ENCODE assay signal across 10 cellular contexts in the genomic region with DNA sequence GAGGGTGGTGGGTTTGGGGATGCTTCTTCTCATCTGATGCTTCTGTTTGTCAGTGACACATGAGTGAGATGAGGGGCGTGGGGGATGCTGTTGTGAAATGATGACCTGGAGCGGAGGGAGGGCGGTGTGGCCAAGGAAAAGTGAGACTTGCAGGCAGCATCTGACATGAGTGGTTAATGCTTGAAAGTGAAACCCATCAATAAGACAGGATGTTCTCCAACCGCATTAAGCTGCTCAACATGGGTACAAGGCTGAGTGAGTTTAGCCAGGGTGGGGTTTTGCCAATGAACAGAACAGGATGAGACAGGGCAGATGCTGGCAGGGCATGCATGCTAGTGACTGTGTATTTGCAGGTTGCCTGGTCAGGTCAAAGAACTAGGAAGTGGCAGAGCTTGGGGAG. TPM values are rescaled to one million over a fixed set of nuclear protein-coding genes. Genes with fewer than 3 reads are reported as not detected.
DNase-seq lines count a peak whose midpoint lies in the region; ATAC-seq lines count a peak whose summit lies in the region.
"Had no signal": no experiment of that assay in that cellular context is flagged by ENCODE, and none has a peak within 500 bp of the region (broad histone marks: within the 10 kb centered on the region; RNA-seq: fewer than 3 reads in every experiment).

No MANE protein-coding gene starts in this region.

- intact Hi-C loops in posterior vena cava (cut with DNase I) = loop anchor here in 1 of 2 donors (1.0 kb wide), 1 partner anchor 40 kb away; no protein-coding TSS in a partner anchor

- DNase-seq in activated CD8-positive, alpha-beta memory T cell treated with anti-CD3 and anti-CD28 coated beads, Interleukin-2, amount 50 U/mL, for 4 hours = peak; percentile 35
- DNase-seq in stimulated activated CD4-positive, alpha-beta T cell treated with anti-CD3 and anti-CD28 coated beads, Interleukin-12 subunit alpha, Interleukin-12 subunit beta, amount 100 ng/mL, for 24 hours (ENCODE audit: low read depth in 2 of 2) = peak; percentile 19 to 59
- no peak for DNase-seq in posterior vena cava (ENCODE audit: low spot score)
- no peak for DNase-seq in AG08395 (ENCODE audit: low spot score)
- DNase-seq in iPS-NIHi11 (ENCODE audit: low spot score) = no peak

- ATAC-seq in GM18870 (IDR thresholded peaks at IDR 0.05; ENCODE audit: unreplicated experiment) (peak; percentile 82), HG03342 (IDR thresholded peaks at IDR 0.05; ENCODE audit: unreplicated experiment) (peak; percentile 90), HG03469 (IDR thresholded peaks at IDR 0.05; ENCODE audit: unreplicated experiment) (no peak)

RNA-seq across cellular contexts. Expression of gene SPATA21, which starts 16.5 kb away (rescaled TPM):
- total RNA-seq in posterior vena cava = not detected
- total RNA-seq: endothelial cell of umbilical vein, subcutaneous adipose tissue had no signal

RNA-seq across cellular contexts. Expression of gene NECAP2, which starts 19.8 kb away (rescaled TPM):
- 10 to 100 TPM; 30.5 to 42.9 TPM for total RNA-seq in posterior vena cava

RNA-seq across cellular contexts. Expression of gene SZRD1, which starts 53.7 kb away (rescaled TPM):
- total RNA-seq in posterior vena cava = 100 to 1,000 TPM; 115 to 167 TPM

Comparison
In these comparisons a context has a peak if more than half of its experiments do, and no peak if none do; other contexts are left out.
1. DNase-seq: peak in activated CD8-positive, alpha-beta memory T cell treated with anti-CD3 and anti-CD28 coated beads, Interleukin-2, amount 50 U/mL, for 4 hours (single experiment) and stimulated activated CD4-positive, alpha-beta T cell treated with anti-CD3 and anti-CD28 coated beads, Interleukin-12 subunit alpha, Interleukin-12 subunit beta, amount 100 ng/mL, for 24 hours (2 of 2); none in posterior vena cava (single experiment), AG08395 (single experiment) and iPS-NIHi11 (single experiment).